8 cellular contexts compared by ENCODE assay signal in genomic region chr17:27354051-27354490, GRCh38.
DNase-seq lines count a peak whose midpoint lies in the region; ATAC-seq, FAIRE-seq and TF ChIP-seq lines count a peak whose summit lies in the region.

No MANE protein-coding gene starts in this region.

- peaks cover 30% of the 10 kb centered on the region for H3K4me1 ChIP-seq in left ventricle myocardium inferior
- peaks cover 0 to 3% of the 10 kb centered on the region in 2 donors for H3K4me1 ChIP-seq in small intestine (ENCODE audit: control insufficient read depth in 2 of 2, insufficient read depth in 1 of 2, low read depth in 1 of 2, low read length in 1 of 2)

- H3K27ac ChIP-seq in SU-DHL-6 (ENCODE audit: low read depth, low read length) (no peak overlapping the region), left ventricle myocardium inferior (replicated peaks) (peak overlapping the region; percentile 97), small intestine (ENCODE audit: low read depth in 1 of 2, low read length in 1 of 2) (peak overlapping the region; percentile 6 to 84)

- FAIRE-seq in small intestine (lab: Jason Lieb, UNC) (no peak), urothelium cell line (lab: Jason Lieb, UNC) (no peak)

- H3K9ac ChIP-seq in SU-DHL-6 (ENCODE audit: low read length): peak overlapping the region; percentile 89

- no peak for TF ChIP-seq CTCF in SU-DHL-6 (IDR thresholded peaks at IDR 0.05; ENCODE audit: insufficient read depth, low read length, poor library complexity, severe bottlenecking)
- peak; percentile 3 for TF ChIP-seq CTCF in left ventricle myocardium inferior (IDR thresholded peaks at IDR 0.05; ENCODE audit: borderline replicate concordance)

- H3K9me3 ChIP-seq in SU-DHL-6 (ENCODE audit: insufficient read depth, low read length) (no peaks in the 10 kb centered on the region), left ventricle myocardium inferior (replicated peaks) (no peaks in the 10 kb centered on the region), small intestine (ENCODE audit: control insufficient read depth, low read depth) (no peaks in the 10 kb centered on the region)

- H3K36me3 ChIP-seq in SU-DHL-6 (ENCODE audit: low read length): no peaks in the 10 kb centered on the region
- no peaks in the 10 kb centered on the region for H3K36me3 ChIP-seq in left ventricle myocardium inferior
- H3K36me3 ChIP-seq in small intestine (ENCODE audit: control insufficient read depth in 2 of 2, insufficient read depth in 2 of 2, low read length in 2 of 2): no peaks in the 10 kb centered on the region

- H3K79me2 ChIP-seq in SU-DHL-6 (ENCODE audit: insufficient read depth, low read length): peaks cover 5% of the 10 kb centered on the region; the same call in 1 of the 2 replicates

- DNase-seq in left ventricle myocardium inferior: no peak
- DNase-seq in small intestine: no peak
- DNase-seq in urothelium cell line (ENCODE audit: low spot score): no peak
- no peak for DNase-seq in effector CD4-positive, alpha-beta T cell
- no peak for DNase-seq in GDM1 (lab: John Stamatoyannopoulos, UW)

- peaks cover 27% of the 10 kb centered on the region for H3F3A ChIP-seq in SU-DHL-6 (ENCODE audit: insufficient read depth)

- no peaks in the 10 kb centered on the region for H3K9me2 ChIP-seq in SU-DHL-6 (replicated peaks; ENCODE audit: insufficient read depth, low read length)

- no peaks in the 10 kb centered on the region for H4K20me1 ChIP-seq in SU-DHL-6 (ENCODE audit: low read depth, low read length)

- intact Hi-C loops in left ventricle myocardium inferior (cut with micrococcal nuclease): loop anchor here (5.0 to 10.0 kb wide), 2 partner anchors 119 to 248 kb away; no protein-coding TSS in a partner anchor

- peak overlapping the region; percentile 97 for H2AFZ ChIP-seq in SU-DHL-6 (ENCODE audit: low read depth, low read length, severe bottlenecking)

- H3K27me3 ChIP-seq in SU-DHL-6 (ENCODE audit: low read length) (no peaks in the 10 kb centered on the region), left ventricle myocardium inferior (ENCODE audit: low read depth) (no peaks in the 10 kb centered on the region), small intestine (ENCODE audit: control insufficient read depth in 2 of 2, insufficient read depth in 2 of 2, low read length in 2 of 2) (no peaks in the 10 kb centered on the region)

- ATAC-seq in GM21529 (IDR thresholded peaks at IDR 0.05; ENCODE audit: unreplicated experiment) (peak; percentile 2), HG02884 (IDR thresholded peaks at IDR 0.05; ENCODE audit: unreplicated experiment) (no peak)

- H3K4me3 ChIP-seq in SU-DHL-6 (ENCODE audit: insufficient read depth, low read length, poor library complexity, severe bottlenecking) (peak overlapping the region; percentile 89), left ventricle myocardium inferior (peak overlapping the region; percentile 77), small intestine (ENCODE audit: low read depth in 1 of 2, low read length in 2 of 2) (peak overlapping the region in 1 of 2 donors; percentile 77)

- WGBS in small intestine, 3 donors: 7 to 15% (median 8%) methylated on average over 19 of the region's 19 CpGs

- peak overlapping the region; percentile 67 for H3K4me2 ChIP-seq in SU-DHL-6 (ENCODE audit: low read depth, low read length, poor library complexity, severe bottlenecking)
